Comparison of ENCODE assay signal across 8 cellular contexts in genomic region chr9:65675589-65676021, GRCh38. TPM values are rescaled to one million over a fixed set of nuclear protein-coding genes. Genes with fewer than 3 reads are reported as not detected.
DNase-seq lines count a peak whose midpoint lies in the region; TF ChIP-seq lines count a peak whose summit lies in the region.
"Not testable (repeated sequence)": the region's sequence is repeated elsewhere in the genome, so short reads cannot be mapped to it uniquely, and the experiment has no call there.

Gene ZNG1E, plus strand, starts transcription at chr9:65675928. Its CDS starts 49 bp downstream, at chr9:65675977.

- not testable (repeated sequence) for H3K4me1 ChIP-seq in Caco-2; prostate gland (replicated peaks)

- not testable (repeated sequence) for H3K9me3 ChIP-seq in Caco-2, prostate gland

- not testable (repeated sequence) for H3K36me3 Mint-ChIP-seq in Caco-2 (ENCODE audit: insufficient read depth, unreplicated experiment); IgD-negative memory B cell; activated naive CD4-positive, alpha-beta T cell treated with anti-CD3 and anti-CD28 coated beads, Interleukin-2, amount 50 U/mL, for 24 hours

- H3K9me3 Mint-ChIP-seq in Caco-2 (ENCODE audit: unreplicated experiment); IgD-negative memory B cell; activated naive CD4-positive, alpha-beta T cell treated with anti-CD3 and anti-CD28 coated beads, Interleukin-2, amount 50 U/mL, for 24 hours: not testable (repeated sequence)

- not testable (repeated sequence) for H3K4me1 Mint-ChIP-seq in Caco-2 (ENCODE audit: low read depth, unreplicated experiment); activated naive CD4-positive, alpha-beta T cell treated with anti-CD3 and anti-CD28 coated beads, Interleukin-2, amount 50 U/mL, for 24 hours
- H3K4me1 Mint-ChIP-seq in IgD-negative memory B cell = peaks cover 2 to 11% (median 3%) of the 10 kb centered on the region in 3 donors

- not testable (repeated sequence) for TF ChIP-seq CTCF in Caco-2 (IDR thresholded peaks at IDR 0.05; ENCODE audit: insufficient read depth in 1 of 2, low read depth in 1 of 2, low read length in 1 of 2, severe bottlenecking in 1 of 2, unreplicated experiment in 1 of 2); WI38 (IDR thresholded peaks at IDR 0.05; ENCODE audit: low read depth, low read length); prostate gland (IDR thresholded peaks at IDR 0.05)

- DNase-seq in Caco-2 (peak; percentile 76 to 87), epithelial cell of prostate (ENCODE audit: low read depth, low spot score) (peak; percentile 39), kidney tubule cell (ENCODE audit: low spot score) (peak; percentile 64), prostate gland (ENCODE audit: low spot score) (peak; percentile 65)
- peak; percentile 50 to 57 for DNase-seq in stimulated activated CD8-positive, alpha-beta memory T cell treated with anti-CD3 and anti-CD28 coated beads, Interleukin-7, amount 100 ng/mL, for 4 hours (ENCODE audit: low read depth in 2 of 2)

- BruUV-seq in Caco-2 (replicated peaks; lab: Mats Ljungman, UMichigan) = TSS peak; percentile 90

- not testable (repeated sequence) for H3K27me3 Mint-ChIP-seq in Caco-2 (ENCODE audit: insufficient read depth, unreplicated experiment); IgD-negative memory B cell; activated naive CD4-positive, alpha-beta T cell treated with anti-CD3 and anti-CD28 coated beads, Interleukin-2, amount 50 U/mL, for 24 hours

- CTCF ChIA-PET in Caco-2 (lab: Charles Lee) = not testable (repeated sequence)

- not testable (repeated sequence) for TF ChIP-seq POLR2A in prostate gland (IDR thresholded peaks at IDR 0.05)

- H3K4me3 Mint-ChIP-seq in Caco-2 (ENCODE audit: unreplicated experiment) = peak within 1 kb of the TSS; percentile 67
- H3K4me3 Mint-ChIP-seq in IgD-negative memory B cell = peak within 1 kb of the TSS; percentile 58 to 92 (median 73)
- peak within 1 kb of the TSS; percentile 86 for H3K4me3 Mint-ChIP-seq in activated naive CD4-positive, alpha-beta T cell treated with anti-CD3 and anti-CD28 coated beads, Interleukin-2, amount 50 U/mL, for 24 hours

- not testable (repeated sequence) for H3K36me3 ChIP-seq in Caco-2 (ENCODE audit: control insufficient read depth, insufficient read depth, low read length); prostate gland

- peak within 1 kb of the TSS; percentile 29 for H3K4me3 ChIP-seq in Caco-2 (ENCODE audit: low read depth, low read length)
- H3K4me3 ChIP-seq in WI38 (ENCODE audit: low read depth, low read length) = peak within 1 kb of the TSS; percentile 54
- peak within 1 kb of the TSS; percentile 27 to 28 for H3K4me3 ChIP-seq in prostate gland

- H3K27ac ChIP-seq in epithelial cell of prostate = not testable (repeated sequence)
- H3K27ac ChIP-seq in prostate gland = peak within 1 kb of the TSS in 1 of 2 donors; percentile 42

- intact Hi-C loops in Caco-2 (cut with micrococcal nuclease; ENCODE audit: unreplicated experiment); prostate gland (cut with DNase I): not testable (repeated sequence)

- POLR2A ChIA-PET in Caco-2 (lab: Charles Lee) = not testable (repeated sequence)

- not testable (repeated sequence) for H3K27me3 ChIP-seq in Caco-2 (replicated peaks; ENCODE audit: control insufficient read depth, insufficient read depth, low read length); prostate gland (replicated peaks; ENCODE audit: insufficient read depth)

- not testable (repeated sequence) for H3K27ac Mint-ChIP-seq in Caco-2 (ENCODE audit: unreplicated experiment)
- H3K27ac Mint-ChIP-seq in IgD-negative memory B cell = peak within 1 kb of the TSS; percentile 43 to 95 (median 67)
- H3K27ac Mint-ChIP-seq in activated naive CD4-positive, alpha-beta T cell treated with anti-CD3 and anti-CD28 coated beads, Interleukin-2, amount 50 U/mL, for 24 hours = peak within 1 kb of the TSS; percentile 79

- 0% methylated on average over 4 of the region's 33 CpGs for WGBS in prostate gland

RNA-seq across cellular contexts. Expression of gene ZNG1E, which starts in this region (rescaled TPM):
- total RNA-seq in Caco-2 (2022) (30.4 and 35.9 TPM in 2 replicates), prostate gland (10 to 100 TPM; 33.1 to 39.2 TPM)
- polyA plus RNA-seq in IgD-negative memory B cell = 43.0 TPM
